2 cellular contexts compared by ENCODE assay signal in genomic region chr3:61875488-61875887, GRCh38.
TF ChIP-seq lines count a peak whose summit lies in the region.

No MANE protein-coding gene starts in this region.

TF ChIP-seq in SK-N-SH, 30 proteins besides CTCF, POLR2A, EP300 and RAD21:
- TF ChIP-seq MAX (IDR thresholded peaks at IDR 0.05; ENCODE audit: low read depth) (no peak), JUND (IDR thresholded peaks at IDR 0.05) (no peak), NFIC (IDR thresholded peaks at IDR 0.05; ENCODE audit: borderline replicate concordance) (no peak), IRF3 (IDR thresholded peaks at IDR 0.05; ENCODE audit: low read depth, low read length) (no peak), POLR2AphosphoS5 (IDR thresholded peaks at IDR 0.05; ENCODE audit: low read depth, low read length) (no peak), PBX3 (IDR thresholded peaks at IDR 0.05) (no peak), SMC3 (IDR thresholded peaks at IDR 0.05; ENCODE audit: low read depth, low read length) (no peak), FOSL2 (IDR thresholded peaks at IDR 0.05; ENCODE audit: borderline replicate concordance, low read depth) (no peak), USF1 (IDR thresholded peaks at IDR 0.05; ENCODE audit: borderline replicate concordance, low read depth) (no peak), NRF1 (IDR thresholded peaks at IDR 0.05; ENCODE audit: low read depth, low read length) (no peak), CHD2 (IDR thresholded peaks at IDR 0.05; ENCODE audit: low read length, partially characterized antibody) (no peak), FOXM1 (IDR thresholded peaks at IDR 0.05; ENCODE audit: low read depth) (no peak), FOXJ3 (CRISPR knock-in tag; IDR thresholded peaks at IDR 0.05) (no peak), EZH2phosphoT487 (IDR thresholded peaks at IDR 0.05; ENCODE audit: borderline replicate concordance, low read depth) (no peak), SIN3A (IDR thresholded peaks at IDR 0.05; ENCODE audit: borderline replicate concordance, low read depth, low read length) (no peak), RFX5 (IDR thresholded peaks at IDR 0.05; ENCODE audit: low read length) (no peak), MEF2A (IDR thresholded peaks at IDR 0.05; ENCODE audit: borderline replicate concordance, low read depth) (no peak), TAF1 (IDR thresholded peaks at IDR 0.05; ENCODE audit: borderline replicate concordance, low read depth, low read length) (no peak), USF2 (IDR thresholded peaks at IDR 0.05; ENCODE audit: borderline replicate concordance, low read depth, low read length) (no peak)

TF ChIP-seq in SK-N-SH treated with all-trans-retinoic acid at 6 μM for 48 hours, 23 proteins besides CTCF, POLR2A, EP300 and RAD21:
- TF ChIP-seq ZFP30 (CRISPR knock-in tag; IDR thresholded peaks at IDR 0.05), result no peak
- TF ChIP-seq ESRRG (CRISPR knock-in tag; IDR thresholded peaks at IDR 0.05), result no peak
- TF ChIP-seq CSDC2 (CRISPR knock-in tag; IDR thresholded peaks at IDR 0.05), result no peak
- no peak for TF ChIP-seq TOX (CRISPR knock-in tag; IDR thresholded peaks at IDR 0.05; ENCODE audit: borderline replicate concordance)
- no peak for TF ChIP-seq POU6F1 (CRISPR knock-in tag; IDR thresholded peaks at IDR 0.05; ENCODE audit: borderline replicate concordance, low read depth)
- no peak for TF ChIP-seq ZC3H10 (CRISPR knock-in tag; IDR thresholded peaks at IDR 0.05)
- TF ChIP-seq ZNF565 (CRISPR knock-in tag; conservative IDR thresholded peaks at IDR 0.05; ENCODE audit: low read depth), result no peak
- TF ChIP-seq ZNF70 (CRISPR knock-in tag; IDR thresholded peaks at IDR 0.05), result no peak
- no peak for TF ChIP-seq TCF4 (CRISPR knock-in tag; IDR thresholded peaks at IDR 0.05; ENCODE audit: borderline replicate concordance)
- TF ChIP-seq OSR1 (CRISPR knock-in tag; IDR thresholded peaks at IDR 0.05), result no peak
- TF ChIP-seq CREB5 (CRISPR knock-in tag; IDR thresholded peaks at IDR 0.05; ENCODE audit: low read depth), result no peak
